In the genomic region with DNA sequence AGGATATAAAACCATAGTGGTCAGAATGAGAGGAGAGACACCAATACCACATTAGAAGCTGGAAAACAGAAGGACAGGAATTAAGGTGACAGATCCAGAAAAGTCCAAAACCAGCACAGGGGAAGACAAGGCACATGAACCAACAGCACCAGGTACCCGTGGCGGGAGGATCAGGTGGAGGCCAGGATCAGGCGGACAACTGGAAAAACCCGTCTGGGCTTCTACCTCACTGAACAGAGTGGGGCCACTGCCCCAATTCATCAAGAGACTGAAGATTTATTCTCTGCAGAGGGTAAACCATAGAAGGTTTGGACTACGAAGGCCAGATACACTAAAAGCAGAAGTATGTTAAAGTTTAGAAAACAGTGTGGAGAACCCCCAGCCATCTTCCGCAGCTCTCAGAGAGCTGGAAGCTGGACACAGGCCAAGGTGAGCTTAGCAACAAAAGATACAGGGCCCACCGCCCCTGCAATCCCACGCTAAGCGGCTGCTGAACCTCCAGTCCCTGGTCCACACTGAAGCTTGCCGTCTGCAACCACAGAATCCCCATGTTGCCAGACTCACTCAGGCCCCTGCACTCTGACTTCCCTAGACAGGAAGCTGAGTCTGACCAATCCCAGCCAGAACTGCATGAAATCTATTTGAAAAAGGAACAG, we compare ENCODE assay signal across 1 cellular context.
A peak's percentile ranks its signal among the peaks of the same experiment; 100 is the strongest.
TF ChIP-seq lines count a peak whose summit lies in the region.

No MANE protein-coding gene starts in this region.

TF ChIP-seq in HEK293, 187 proteins besides CTCF, POLR2A, EP300 and RAD21 (continued from another document):
- TF ChIP-seq ZNF692 (tag by site-specific recombination; IDR thresholded peaks at IDR 0.05): peak; percentile 24; the same call in 1 of the 2 replicates
- peak; percentile 34; the same call in 1 of the 2 replicates for TF ChIP-seq ZFHX2 (tag by site-specific recombination; conservative IDR thresholded peaks at IDR 0.05)
- TF ChIP-seq, protein P1, sequence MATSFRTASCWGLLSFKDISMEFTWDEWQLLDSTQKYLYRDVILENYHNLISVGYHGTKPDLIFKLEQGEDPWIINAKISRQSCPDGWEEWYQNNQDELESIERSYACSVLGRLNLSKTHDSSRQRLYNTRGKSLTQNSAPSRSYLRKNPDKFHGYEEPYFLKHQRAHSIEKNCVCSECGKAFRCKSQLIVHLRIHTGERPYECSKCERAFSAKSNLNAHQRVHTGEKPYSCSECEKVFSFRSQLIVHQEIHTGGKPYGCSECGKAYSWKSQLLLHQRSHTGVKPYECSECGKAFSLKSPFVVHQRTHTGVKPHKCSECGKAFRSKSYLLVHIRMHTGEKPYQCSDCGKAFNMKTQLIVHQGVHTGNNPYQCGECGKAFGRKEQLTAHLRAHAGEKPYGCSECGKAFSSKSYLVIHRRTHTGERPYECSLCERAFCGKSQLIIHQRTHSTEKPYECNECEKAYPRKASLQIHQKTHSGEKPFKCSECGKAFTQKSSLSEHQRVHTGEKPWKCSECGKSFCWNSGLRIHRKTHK (tag by site-specific recombination; IDR thresholded peaks at IDR 0.05): no peak
- TF ChIP-seq ZNF791 (tag by site-specific recombination; IDR thresholded peaks at IDR 0.05): no peak
- TF ChIP-seq ZNF624 (tag by site-specific recombination; IDR thresholded peaks at IDR 0.05): no peak
- TF ChIP-seq EGR2 (tag by site-specific recombination; IDR thresholded peaks at IDR 0.05; ENCODE audit: low read depth): peak; percentile 50; the same call in 1 of the 2 replicates
- no peak for TF ChIP-seq ZNF830 (tag by site-specific recombination; IDR thresholded peaks at IDR 0.05; ENCODE audit: low read depth)
